8 cellular contexts compared by ENCODE assay signal in the genomic region with DNA sequence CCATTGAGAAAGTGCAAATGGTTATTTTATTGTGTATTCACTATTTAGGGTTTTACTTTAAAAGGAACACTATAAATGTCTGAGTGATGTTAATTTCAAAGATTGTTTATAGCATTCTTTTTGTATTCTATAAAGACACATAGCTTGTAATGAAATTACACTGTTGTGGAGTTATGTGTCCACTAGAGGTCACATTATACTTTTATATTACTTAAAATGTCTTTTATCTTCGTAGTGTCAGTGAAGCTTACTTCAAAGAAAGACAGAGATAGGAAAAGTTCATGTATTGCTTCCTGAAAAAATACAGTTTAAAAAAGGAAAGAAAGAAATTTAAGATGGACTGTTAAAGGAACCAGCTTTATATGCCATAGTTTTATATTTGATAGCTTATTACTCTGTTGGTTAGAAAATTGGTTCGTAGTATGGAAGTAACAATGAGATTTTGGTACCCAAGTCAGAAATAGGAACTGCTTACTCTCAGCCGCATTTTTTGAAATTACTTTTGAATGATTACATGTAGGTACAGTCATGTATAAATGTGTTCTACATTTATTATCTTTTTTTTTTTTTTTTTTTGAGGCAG. TPM values are rescaled to one million over a fixed set of nuclear protein-coding genes. Genes with fewer than 3 reads are reported as not detected.
DNase-seq lines count a peak whose midpoint lies in the region; ATAC-seq and TF ChIP-seq lines count a peak whose summit lies in the region.

No MANE protein-coding gene starts in this region.

- H3K36me3 Mint-ChIP-seq in activated CD8-positive, alpha-beta T cell treated with anti-CD3 and anti-CD28 coated beads for 36 hours (ENCODE audit: low read depth): no peaks in the 10 kb centered on the region

- peaks cover 5% of the 10 kb centered on the region for H3K4me1 Mint-ChIP-seq in activated CD8-positive, alpha-beta T cell treated with anti-CD3 and anti-CD28 coated beads for 36 hours (ENCODE audit: low read depth)

- intact Hi-C loops in activated CD8-positive, alpha-beta T cell treated with anti-CD3 and anti-CD28 coated beads for 36 hours (cut with micrococcal nuclease): loop anchor here (5.0 to 10.0 kb wide), 2 partner anchors 107 to 424 kb away; no protein-coding TSS in a partner anchor

- DNase-seq in DND-41 (no peak), kidney tubule cell (ENCODE audit: low spot score) (peak; percentile 39)
- DNase-seq in activated CD8-positive, alpha-beta T cell treated with anti-CD3 and anti-CD28 coated beads for 36 hours: no peak

- no peaks in the 10 kb centered on the region for H3K27me3 Mint-ChIP-seq in activated CD8-positive, alpha-beta T cell treated with anti-CD3 and anti-CD28 coated beads for 36 hours

- H3K4me1 ChIP-seq in DND-41 (ENCODE audit: insufficient read depth, low read length) (no peaks in the 10 kb centered on the region; the same call in 1 of the 2 replicates), KMS-11 (ENCODE audit: low read depth, poor library complexity, severe bottlenecking) (peaks cover 6% of the 10 kb centered on the region)

- H3K4me3 ChIP-seq in DND-41 (ENCODE audit: low read depth in 1 of 2, low read length in 2 of 2) (no peak overlapping the region), KMS-11 (IDR thresholded peaks at IDR 0.05; ENCODE audit: insufficient read depth, low read depth, low read length) (no peak overlapping the region)

- H2AFZ ChIP-seq in DND-41 (ENCODE audit: low read depth, low read length): no peak overlapping the region
- H2AFZ ChIP-seq in KMS-11 (ENCODE audit: low read depth): no peak overlapping the region

- H3K27ac ChIP-seq in DND-41 (ENCODE audit: low read length) (no peak overlapping the region), KMS-11 (no peak overlapping the region)

- H3K79me2 ChIP-seq in DND-41 (ENCODE audit: insufficient read depth, low read length) (no peaks in the 10 kb centered on the region), KMS-11 (ENCODE audit: insufficient read depth, low read depth) (no peaks in the 10 kb centered on the region)

- H3K4me3 Mint-ChIP-seq in activated CD8-positive, alpha-beta T cell treated with anti-CD3 and anti-CD28 coated beads for 36 hours: no peak overlapping the region

- TF ChIP-seq CTCF in DND-41 (IDR thresholded peaks at IDR 0.05; ENCODE audit: borderline replicate concordance, extremely low read depth, low read length, poor library complexity, severe bottlenecking): peak; percentile 69
- TF ChIP-seq CTCF in KMS-11 (conservative IDR thresholded peaks at IDR 0.05; ENCODE audit: low read depth, low read length): peak; percentile 83
- TF ChIP-seq CTCF in activated CD8-positive, alpha-beta T cell treated with anti-CD3 and anti-CD28 coated beads for 36 hours (IDR thresholded peaks at IDR 0.05): peak; percentile 72

- H4K20me1 ChIP-seq in DND-41 (ENCODE audit: insufficient read depth, low read length) (no peaks in the 10 kb centered on the region), KMS-11 (ENCODE audit: insufficient read depth) (no peaks in the 10 kb centered on the region)

- H3K4me2 ChIP-seq in DND-41 (ENCODE audit: insufficient read depth, low read length): no peak overlapping the region
- no peak overlapping the region for H3K4me2 ChIP-seq in KMS-11

- ATAC-seq in DND-41 (ENCODE audit: insufficient read depth, low read depth) (peak; percentile 73), GM21737 (IDR thresholded peaks at IDR 0.05; ENCODE audit: unreplicated experiment) (no peak), GM18858 (IDR thresholded peaks at IDR 0.05; ENCODE audit: unreplicated experiment) (no peak), HG03571 (IDR thresholded peaks at IDR 0.05; ENCODE audit: unreplicated experiment) (no peak), GM18873 (IDR thresholded peaks at IDR 0.05; ENCODE audit: low FRiP score, unreplicated experiment) (no peak)
- ATAC-seq in activated CD8-positive, alpha-beta T cell treated with anti-CD3 and anti-CD28 coated beads for 36 hours: peak; percentile 60

- no peaks in the 10 kb centered on the region for H3K9me3 ChIP-seq in DND-41 (ENCODE audit: insufficient read depth, low read length, severe bottlenecking)

- no peaks in the 10 kb centered on the region for H3K9me3 Mint-ChIP-seq in activated CD8-positive, alpha-beta T cell treated with anti-CD3 and anti-CD28 coated beads for 36 hours

- H3K9ac ChIP-seq in DND-41 (ENCODE audit: low read depth, low read length): no peak overlapping the region
- H3K9ac ChIP-seq in KMS-11: no peak overlapping the region

- H3K27me3 ChIP-seq in DND-41 (ENCODE audit: insufficient read depth, low read length, poor library complexity) (no peaks in the 10 kb centered on the region), KMS-11 (ENCODE audit: insufficient read depth, low read depth) (no peaks in the 10 kb centered on the region)

- no peak overlapping the region for H3K27ac Mint-ChIP-seq in activated CD8-positive, alpha-beta T cell treated with anti-CD3 and anti-CD28 coated beads for 36 hours

- CTCF ChIA-PET in activated CD8-positive, alpha-beta T cell treated with anti-CD3 and anti-CD28 coated beads for 36 hours (lab: Charles Lee): interaction anchor here (0.5 to 4.2 kb wide), 31 partner anchors 10 to 456 kb away, joined by 3 to 41 read pairs (median 4); a partner anchor contains a TSS

- no peaks in the 10 kb centered on the region for H3K36me3 ChIP-seq in DND-41 (ENCODE audit: insufficient read depth, low read length)
- no peaks in the 10 kb centered on the region for H3K36me3 ChIP-seq in KMS-11 (ENCODE audit: insufficient read depth)

- POLR2A ChIA-PET in activated CD8-positive, alpha-beta T cell treated with anti-CD3 and anti-CD28 coated beads for 36 hours (lab: Charles Lee): interaction anchor here (0.6 kb wide), 1 partner anchor 11 kb away, joined by 3 read pairs; no protein-coding TSS in a partner anchor

RNA-seq across cellular contexts. Expression of a gene that starts 20.5 kb away (rescaled TPM):
- 1 to 10 TPM; 2.9 to 3.5 TPM for total RNA-seq in activated CD8-positive, alpha-beta T cell treated with anti-CD3 and anti-CD28 coated beads for 36 hours

RNA-seq across cellular contexts. Expression of a gene that starts 20.8 kb away (rescaled TPM):
- 1 to 10 TPM; 1.3 to 1.4 TPM for total RNA-seq in activated CD8-positive, alpha-beta T cell treated with anti-CD3 and anti-CD28 coated beads for 36 hours

Comparison
In these comparisons a context has a peak if more than half of its experiments do, and no peak if none do; other contexts are left out.
1. ATAC-seq: peak in DND-41 (single experiment) and activated CD8-positive, alpha-beta T cell treated with anti-CD3 and anti-CD28 coated beads for 36 hours (single experiment); none in GM21737 (single experiment), GM18858 (single experiment), HG03571 (single experiment) and GM18873 (single experiment).
2. Peak in every context shown above with its lines, with median percentiles within 50 percentile points of each other: CTCF ChIP-seq.